ENCODE assay signal across 19 cellular contexts in genomic region chr12:121608301-121608700, GRCh38. TPM values are rescaled to one million over a fixed set of nuclear protein-coding genes. Genes with fewer than 3 reads are reported as not detected.
DNase-seq lines count a peak whose midpoint lies in the region; ATAC-seq, FAIRE-seq and TF ChIP-seq lines count a peak whose summit lies in the region.
"Had no signal": no experiment of that assay in that cellular context is flagged by ENCODE, and none has a peak within 500 bp of the region (broad histone marks: within the 10 kb centered on the region; RNA-seq: fewer than 3 reads in every experiment).

No MANE protein-coding gene starts in this region.

- BruUV-seq in K562 (replicated peaks; lab: Mats Ljungman, UMichigan) (no TSS peak), mammary epithelial cell (replicated peaks; lab: Mats Ljungman, UMichigan) (no TSS peak)

- no peak for ATAC-seq in A549
- ATAC-seq in K562: no peak
- no peak for ATAC-seq in aorta (ENCODE audit: low FRiP score)
- no peak for ATAC-seq in T-cell (replicated peaks in 1 of 4)

- CTCF ChIA-PET in A549 (lab: Yijun Ruan, JAX) (interaction anchor here (1.2 kb wide), 1 partner anchor 60 kb away, joined by 5 read pairs; no protein-coding TSS in a partner anchor), K562 (lab: Yijun Ruan, JAX; ENCODE audit: low intra/inter-chr PET ratio) (no interaction called here), T-cell (lab: Charles Lee) (no interaction called here), mammary epithelial cell (lab: Charles Lee; ENCODE audit: low non-redundant PET) (no interaction called here)

- H3K27me3 ChIP-seq in K562 (ENCODE audit: control insufficient read depth in 2 of 2, insufficient read depth in 2 of 2, low read length in 2 of 2): no peaks in the 10 kb centered on the region; a peak in 1 of 5 replicates
- H3K27me3 ChIP-seq in aorta (ENCODE audit: control insufficient read depth in 1 of 2, insufficient read depth in 2 of 2, low read length in 1 of 2): no peaks in the 10 kb centered on the region
- H3K27me3 ChIP-seq in mammary epithelial cell (ENCODE audit: insufficient read depth, low read length): no peaks in the 10 kb centered on the region
- H3K27me3 ChIP-seq: BLaER1 treated with 17β-estradiol and CSF1 and Interleukin-3, amounts not matched to agents 10 nM and 100 nM had no signal

- H3K4me2 ChIP-seq in A549: no peak overlapping the region
- no peak overlapping the region for H3K4me2 ChIP-seq in K562 (ENCODE audit: insufficient read depth, low read length)
- H3K4me2 ChIP-seq in mammary epithelial cell (ENCODE audit: insufficient read depth, low read depth, low read length): no peak overlapping the region
- H3K4me2 ChIP-seq: BLaER1 treated with 17β-estradiol and CSF1 and Interleukin-3, amounts not matched to agents 10 nM and 100 nM had no signal

- H3K9me3 Mint-ChIP-seq in nephron progenitor cell (peaks cover 24% of the 10 kb centered on the region), T-cell (no peaks in the 10 kb centered on the region)
- H3K9me3 Mint-ChIP-seq: CD8-positive, alpha-beta memory T cell had no signal

- TF ChIP-seq CTCF in A549 (IDR thresholded peaks at IDR 0.05) (no peak), GM10266 (IDR thresholded peaks at IDR 0.05; ENCODE audit: control insufficient read depth, insufficient read depth, low read depth, missing control alignments) (no peak), K562 (IDR thresholded peaks at IDR 0.05 in 2 of 3, conservative IDR thresholded peaks at IDR 0.05 in 1 of 3; ENCODE audit: insufficient read depth in 2 of 3, low read depth in 1 of 3, low read length in 3 of 3) (no peak), nephron progenitor cell (IDR thresholded peaks at IDR 0.05) (no peak), mammary epithelial cell (conservative IDR thresholded peaks at IDR 0.05 in 1 of 2, IDR thresholded peaks at IDR 0.05 in 1 of 2; ENCODE audit: extremely low read depth in 1 of 2, insufficient read depth in 1 of 2, low read depth in 1 of 2, low read length in 2 of 2) (no peak)

- H4K20me1 ChIP-seq in K562 (replicated peaks; ENCODE audit: control insufficient read depth, insufficient read depth, low read length) (no peaks in the 10 kb centered on the region), mammary epithelial cell (ENCODE audit: insufficient read depth, low read length) (no peaks in the 10 kb centered on the region)
- H4K20me1 ChIP-seq: BLaER1 treated with 17β-estradiol and CSF1 and Interleukin-3, amounts not matched to agents 10 nM and 100 nM had no signal

- no peak for FAIRE-seq in A549 (lab: Jason Lieb, UNC)
- no peak for FAIRE-seq in K562 (lab: Jason Lieb, UNC)

- dilution Hi-C loops in mammary epithelial cell (cut with HindIII; ENCODE audit: low sequenced_read_pairs): no loop called here

- DNase-seq in A549 (ENCODE audit: low read depth in 1 of 2, low spot score in 1 of 2): no peak
- DNase-seq in GM10266 (ENCODE audit: extremely low spot score): peak; percentile 2
- no peak for DNase-seq in K562 (ENCODE audit: extremely low read depth in 1 of 4, low spot score in 3 of 4)
- DNase-seq in nephron progenitor cell: no peak
- no peak for DNase-seq in aorta
- no peak for DNase-seq in NCI-H1436 treated with DMSO at 0.1 percent for 48 hours (lab: John Stamatoyannopoulos, UW)
- DNase-seq in T-cell: no peak
- DNase-seq in mammary epithelial cell: no peak
- DNase-seq: 8988T; CD8-positive, alpha-beta memory T cell; COR-L47; DMS153; DMS79; GDM1; HCEC 1CT; Karpas-422; KBM-7 had no signal

- H3K9ac ChIP-seq in K562 (ENCODE audit: insufficient read depth in 1 of 2, low read depth in 2 of 2, low read length in 2 of 2) (no peak overlapping the region), mammary epithelial cell (ENCODE audit: insufficient read depth, low read length) (no peak overlapping the region)
- H3K9ac ChIP-seq: BLaER1 treated with 17β-estradiol and CSF1 and Interleukin-3, amounts not matched to agents 10 nM and 100 nM had no signal

- H3K27ac ChIP-seq in A549: no peak overlapping the region
- no peak overlapping the region for H3K27ac ChIP-seq in K562 (ENCODE audit: extremely low read depth, low read depth, low read length)
- no peak overlapping the region for H3K27ac ChIP-seq in aorta (ENCODE audit: low read depth in 1 of 2, low read length in 2 of 2)
- H3K27ac ChIP-seq in mammary epithelial cell (ENCODE audit: insufficient read depth, low read depth, low read length): no peak overlapping the region
- H3K27ac ChIP-seq: BLaER1 treated with 17β-estradiol and CSF1 and Interleukin-3, amounts not matched to agents 10 nM and 100 nM had no signal

- in situ Hi-C loops in K562 (cut with MboI): no loop called here
- in situ Hi-C loops in mammary epithelial cell (cut with MboI; ENCODE audit: low sequenced_read_pairs in 2 of 2): no loop called here

- H3K4me3 Mint-ChIP-seq in nephron progenitor cell (no peak overlapping the region), T-cell (no peak overlapping the region)
- H3K4me3 Mint-ChIP-seq: B cell; CD8-positive, alpha-beta memory T cell had no signal

- no peaks in the 10 kb centered on the region for H3K9me3 ChIP-seq in A549
- H3K9me3 ChIP-seq in K562 (replicated peaks; ENCODE audit: control insufficient read depth, insufficient read depth, low read depth, low read length): no peaks in the 10 kb centered on the region
- no peaks in the 10 kb centered on the region for H3K9me3 ChIP-seq in aorta (ENCODE audit: control insufficient read depth, low read length)
- H3K9me3 ChIP-seq in mammary epithelial cell (replicated peaks; ENCODE audit: insufficient read depth, low read length): no peaks in the 10 kb centered on the region
- H3K9me3 ChIP-seq: BLaER1 treated with 17β-estradiol and CSF1 and Interleukin-3, amounts not matched to agents 10 nM and 100 nM had no signal

- peaks cover 24% of the 10 kb centered on the region for H3K36me3 Mint-ChIP-seq in nephron progenitor cell (ENCODE audit: low read depth)
- H3K36me3 Mint-ChIP-seq in T-cell: no peaks in the 10 kb centered on the region

- H3K4me3 ChIP-seq in A549 (no peak overlapping the region), K562 (no peak overlapping the region), aorta (ENCODE audit: low read length in 2 of 2) (no peak overlapping the region), mammary epithelial cell (replicated peaks in 1 of 3; ENCODE audit: insufficient read depth in 1 of 3, low read depth in 2 of 3, low read length in 3 of 3) (no peak overlapping the region)
- H3K4me3 ChIP-seq: BLaER1 treated with 17β-estradiol and CSF1 and Interleukin-3, amounts not matched to agents 10 nM and 100 nM had no signal

- H3K79me2 ChIP-seq in K562 (ENCODE audit: control insufficient read depth, insufficient read depth, low read length) (no peaks in the 10 kb centered on the region), mammary epithelial cell (ENCODE audit: insufficient read depth, low read length) (no peaks in the 10 kb centered on the region)

- TF ChIP-seq RAD21 in A549 (conservative IDR thresholded peaks at IDR 0.05 in 1 of 2, IDR thresholded peaks at IDR 0.05 in 1 of 2) (no peak), K562 (CRISPR knock-in tag; conservative IDR thresholded peaks at IDR 0.05 in 1 of 2, IDR thresholded peaks at IDR 0.05 in 1 of 2) (no peak)

- 72% methylated on average over 6 of the region's 6 CpGs for WGBS in A549 (ENCODE audit: missing lambda C conversion rate)
- 55% methylated on average over 6 of the region's 6 CpGs for WGBS in K562 (ENCODE audit: insufficient coverage, low coverage, missing lambda C conversion rate)
- WGBS in aorta, 2 donors: 93 to 94% methylated on average over 6 of the region's 6 CpGs
- WGBS in mammary epithelial cell (ENCODE audit: low coverage, missing lambda C conversion rate): 79% methylated on average over 5 of the region's 6 CpGs

- intact Hi-C loops in K562 (cut with micrococcal nuclease) (no loop called here), aorta (cut with DNase I) (no loop called here), mammary epithelial cell (cut with micrococcal nuclease) (no loop called here)

- TF ChIP-seq POLR2A in A549 (IDR thresholded peaks at IDR 0.05; ENCODE audit: low read length) (no peak), K562 (conservative IDR thresholded peaks at IDR 0.05) (no peak)

- H2AFZ ChIP-seq in K562 (ENCODE audit: low read depth, low read length): no peak overlapping the region
- no peak overlapping the region for H2AFZ ChIP-seq in mammary epithelial cell (ENCODE audit: low read depth, low read length)

- H3K4me1 Mint-ChIP-seq in nephron progenitor cell (peaks cover 31% of the 10 kb centered on the region), T-cell (peaks cover 0 to 6% (median 0%) of the 10 kb centered on the region in 3 donors)
- H3K4me1 Mint-ChIP-seq: B cell had no signal

- H3K9me1 ChIP-seq in K562 (ENCODE audit: control insufficient read depth, insufficient read depth, low read length): no peaks in the 10 kb centered on the region

- peaks cover 11% of the 10 kb centered on the region for H3K27me3 Mint-ChIP-seq in nephron progenitor cell (ENCODE audit: low read depth, poor library complexity)
- H3K27me3 Mint-ChIP-seq in T-cell: no peaks in the 10 kb centered on the region
- H3K27me3 Mint-ChIP-seq: B cell; CD8-positive, alpha-beta memory T cell had no signal

- H3K36me3 ChIP-seq in K562 (ENCODE audit: control insufficient read depth, insufficient read depth, low read length): no peaks in the 10 kb centered on the region
- H3K36me3 ChIP-seq in aorta (ENCODE audit: control insufficient read depth in 1 of 2, insufficient read depth in 2 of 2, low read length in 1 of 2): no peaks in the 10 kb centered on the region
- no peaks in the 10 kb centered on the region for H3K36me3 ChIP-seq in mammary epithelial cell (ENCODE audit: insufficient read depth, low read length)
- H3K36me3 ChIP-seq: BLaER1 treated with 17β-estradiol and CSF1 and Interleukin-3, amounts not matched to agents 10 nM and 100 nM had no signal

- POLR2A ChIA-PET in A549 (lab: Yijun Ruan, JAX) (no interaction called here), K562 (lab: Yijun Ruan, JAX) (no interaction called here), T-cell (lab: Charles Lee) (interaction anchor here in 1 of 2 donors (0.7 kb wide), 1 partner anchor 9 kb away, joined by 5 read pairs; no protein-coding TSS in a partner anchor)

- H3K4me1 ChIP-seq in A549 (no peaks in the 10 kb centered on the region), K562 (replicated peaks in 1 of 2; ENCODE audit: control insufficient read depth in 2 of 2, insufficient read depth in 2 of 2, low read length in 2 of 2) (peaks cover 0 to 6% of the 10 kb centered on the region in 2 experiments; a peak in 2 of 5 replicates), aorta (ENCODE audit: control insufficient read depth in 1 of 2, insufficient read depth in 2 of 2, low read length in 2 of 2) (no peaks in the 10 kb centered on the region), mammary epithelial cell (ENCODE audit: insufficient read depth, low read length) (no peaks in the 10 kb centered on the region)

- no peak for TF ChIP-seq EP300 in A549 (IDR thresholded peaks at IDR 0.05)
- TF ChIP-seq EP300 in K562 (IDR thresholded peaks at IDR 0.05; ENCODE audit: low read length): no peak

- peak overlapping the region; percentile 66 for H3K27ac Mint-ChIP-seq in nephron progenitor cell
- H3K27ac Mint-ChIP-seq in T-cell: no peak overlapping the region
- H3K27ac Mint-ChIP-seq: B cell had no signal

RNA-seq across cellular contexts. Expression of gene ORAI1, which starts 18.0 kb away (rescaled TPM):
- polyA plus RNA-seq in A549 (2011; rRNA removed) (22.1 and 26.6 TPM in 2 replicates), A549 (2017; fragmentation: RNase III; extraction: RNeasy Plus Mini Kit Qiagen cat#74134 plus additional on column Dnase treatment) (17.8 to 20.2 TPM (median 18.7 TPM) in 3 replicates), K562 (2011; rRNA removed) (9.3 and 15.7 TPM in 2 replicates), K562 (2014; fragmentation: Illumina TruSeq; extraction: Trizol) (5.5 and 16.0 TPM in 2 replicates), K562 (2014; fragmentation: Nextera tagmentation; extraction: Ambion mirVana) (1 to 10 TPM; 2.9 to 3.7 TPM), K562 (2014; rRNA removed) (18.1 and 26.9 TPM in 2 replicates), aorta (1 to 10 TPM; 3.6 to 7.1 TPM), mammary epithelial cell (21.8 TPM)
- polyA plus RNA-seq in A549 (2012; cell fraction: cytosol; rRNA removed): 53.4 and 84.4 TPM in 2 replicates
- polyA plus RNA-seq in A549 (2012; cell fraction: nucleus; rRNA removed): 34.7 and 58.1 TPM in 2 replicates
- polyA minus RNA-seq in A549 (2011; rRNA and poly(A)+ RNA removed): 15.7 and 29.4 TPM in 2 replicates
- 8.2 and 28.4 TPM in 2 replicates for total RNA-seq in K562 (2011; cell fraction: chromatin; rRNA removed; ENCODE audit: low replicate concordance)
- total RNA-seq in K562 (2011; cell fraction: nucleolus; rRNA removed): 44.5 and 57.0 TPM in 2 replicates
- 25.6 and 29.5 TPM in 2 replicates for total RNA-seq in K562 (2011; cell fraction: nucleoplasm; rRNA removed)
- total RNA-seq in K562 (2014; rRNA removed) (9.8 and 13.2 TPM in 2 replicates), K562 (2014; rRNA removed; fragmentation: Illumina TruSeq; extraction: Trizol) (2.2 and 2.6 TPM in 2 replicates), K562 (2015; rRNA removed; fragmentation: Illumina TruSeq; extraction: Trizol) (9.3 and 9.4 TPM in 2 replicates), K562 (2021) (23.8 and 24.4 TPM in 2 replicates), aorta (10 to 100 TPM; 11.0 to 12.5 TPM), T-cell (10 to 100 TPM; 38.9 to 76.5 (median 59.0) TPM), mammary epithelial cell (10 to 100 TPM in 1 of 2 donors, 1 to 10 TPM in 1; 3.3 to 23.1 TPM)
- 18.2 and 58.0 TPM in 2 replicates for polyA plus RNA-seq in K562 (2011; cell fraction: cytosol; rRNA removed)
- 9.6 and 14.9 TPM in 2 replicates for polyA plus RNA-seq in K562 (2011; cell fraction: nucleus; rRNA removed)
- 25.0 and 36.1 TPM in 2 replicates for polyA plus RNA-seq in K562 (2012)
- 5.4 and 7.7 TPM in 2 replicates for polyA minus RNA-seq in K562 (2011; rRNA and poly(A)+ RNA removed)
- 29.4 and 32.0 TPM in 2 replicates for polyA minus RNA-seq in K562 (2011; cell fraction: cytosol; rRNA and poly(A)+ RNA removed)
- 7.9 and 9.3 TPM in 2 replicates for polyA minus RNA-seq in K562 (2011; cell fraction: nucleus; rRNA and poly(A)+ RNA removed)
- polyA minus RNA-seq in mammary epithelial cell: 10.4 TPM

RNA-seq across cellular contexts. Expression of gene KDM2B, which starts 27.5 kb away (rescaled TPM):
- polyA plus RNA-seq in A549 (2011; rRNA removed) (10.4 and 12.7 TPM in 2 replicates), A549 (2017; fragmentation: RNase III; extraction: RNeasy Plus Mini Kit Qiagen cat#74134 plus additional on column Dnase treatment) (18.1 to 18.4 TPM (median 18.3 TPM) in 3 replicates), K562 (2011; rRNA removed) (17.8 and 29.3 TPM in 2 replicates), K562 (2014; fragmentation: Illumina TruSeq; extraction: Trizol) (29.2 and 41.2 TPM in 2 replicates), K562 (2014; fragmentation: Nextera tagmentation; extraction: Ambion mirVana) (1 to 10 TPM; 7.4 to 9.1 TPM), K562 (2014; rRNA removed) (29.4 and 33.6 TPM in 2 replicates), aorta (10 to 100 TPM in 1 of 2 donors, 1 to 10 TPM in 1; 8.0 to 15.7 TPM), mammary epithelial cell (14.3 TPM)
- 15.0 and 25.1 TPM in 2 replicates for polyA plus RNA-seq in A549 (2012; cell fraction: cytosol; rRNA removed)
- polyA plus RNA-seq in A549 (2012; cell fraction: nucleus; rRNA removed): 47.3 and 56.0 TPM in 2 replicates
- polyA minus RNA-seq in A549 (2011; rRNA and poly(A)+ RNA removed): 20.4 and 34.1 TPM in 2 replicates
- 59.2 and 97.9 TPM in 2 replicates for total RNA-seq in K562 (2011; cell fraction: chromatin; rRNA removed; ENCODE audit: low replicate concordance)
- 48.7 and 51.7 TPM in 2 replicates for total RNA-seq in K562 (2011; cell fraction: nucleolus; rRNA removed)
- 38.8 and 40.4 TPM in 2 replicates for total RNA-seq in K562 (2011; cell fraction: nucleoplasm; rRNA removed)
- total RNA-seq in K562 (2014; rRNA removed) (29.3 and 37.4 TPM in 2 replicates), K562 (2014; rRNA removed; fragmentation: Illumina TruSeq; extraction: Trizol) (19.9 and 20.7 TPM in 2 replicates), K562 (2015; rRNA removed; fragmentation: Illumina TruSeq; extraction: Trizol) (22.5 and 23.0 TPM in 2 replicates), K562 (2021) (46.8 and 50.5 TPM in 2 replicates), aorta (10 to 100 TPM; 12.8 to 28.0 TPM), T-cell (100 to 1,000 TPM in 2 of 5 donors, 10 to 100 TPM in 3; 74.1 to 102 (median 95.8) TPM), mammary epithelial cell (10 to 100 TPM; 18.3 to 21.7 TPM)
- 17.5 and 31.8 TPM in 2 replicates for polyA plus RNA-seq in K562 (2011; cell fraction: cytosol; rRNA removed)
- 86.1 and 88.9 TPM in 2 replicates for polyA plus RNA-seq in K562 (2011; cell fraction: nucleus; rRNA removed)
- 41.7 and 43.1 TPM in 2 replicates for polyA plus RNA-seq in K562 (2012)
- polyA minus RNA-seq in K562 (2011; rRNA and poly(A)+ RNA removed): 24.6 and 35.2 TPM in 2 replicates
- polyA minus RNA-seq in K562 (2011; cell fraction: cytosol; rRNA and poly(A)+ RNA removed): 19.4 and 32.6 TPM in 2 replicates
- 17.5 and 27.2 TPM in 2 replicates for polyA minus RNA-seq in K562 (2011; cell fraction: nucleus; rRNA and poly(A)+ RNA removed)
- 20.8 TPM for polyA minus RNA-seq in mammary epithelial cell

Comparison
In these comparisons a context has a peak if more than half of its experiments do, and no peak if none do; other contexts are left out.
1. Of the 35 proteins assayed by ChIP-seq in both K562 and A549: peak only in K562: none; only in A549: none; in both: MAFK; in neither: 34.